ENCODE assay signal across 8 cellular contexts in the genomic region with DNA sequence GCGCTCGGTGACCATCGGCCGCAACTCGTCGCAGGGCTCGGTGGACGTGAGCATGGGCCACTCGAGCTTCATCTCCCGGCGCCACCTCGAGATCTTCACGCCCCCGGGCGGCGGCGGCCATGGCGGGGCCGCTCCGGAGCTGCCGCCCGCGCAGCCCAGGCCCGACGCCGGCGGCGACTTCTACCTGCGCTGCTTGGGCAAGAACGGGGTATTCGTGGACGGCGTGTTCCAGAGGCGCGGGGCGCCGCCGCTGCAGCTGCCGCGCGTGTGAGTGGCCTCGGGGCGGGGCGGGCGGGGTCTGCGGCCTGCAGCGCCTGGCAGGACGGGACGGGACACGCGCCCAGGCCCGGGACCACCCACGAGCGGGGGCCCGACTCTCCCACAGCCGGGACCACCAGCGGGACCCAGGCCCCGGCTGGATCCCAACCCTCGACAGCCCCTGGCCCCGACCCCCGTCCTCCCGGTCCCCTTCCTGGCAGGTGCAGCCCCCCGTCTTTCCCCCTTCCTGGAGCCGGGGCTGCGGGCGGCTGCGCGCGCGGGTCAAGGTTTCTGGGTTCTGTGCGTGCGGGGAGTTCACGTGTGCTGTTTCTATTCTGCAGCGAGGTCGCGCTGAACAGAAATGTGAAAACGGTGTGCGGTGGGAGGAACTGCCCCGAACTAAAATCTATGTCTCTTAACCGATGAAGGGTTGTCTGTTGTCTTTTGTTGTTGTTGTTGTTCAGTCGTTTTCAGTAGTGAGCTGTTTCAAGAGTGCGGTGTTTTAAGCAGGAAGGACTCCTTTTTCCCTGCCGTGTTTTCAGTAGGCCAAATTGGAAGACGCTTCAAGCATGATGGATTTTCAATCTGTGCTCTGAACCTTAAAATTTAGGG. TPM values are rescaled to one million over a fixed set of nuclear protein-coding genes. Genes with fewer than 3 reads are reported as not detected.
DNase-seq lines count a peak whose midpoint lies in the region; ATAC-seq and TF ChIP-seq lines count a peak whose summit lies in the region.

No MANE protein-coding gene starts in this region.

- intact Hi-C loops in PC-9 (cut with micrococcal nuclease; ENCODE audit: unreplicated experiment) (loop anchor here (1.0 to 10.0 kb wide), 2 partner anchors 26 to 165 kb away; a partner anchor contains a TSS), left ventricle myocardium superior (cut with micrococcal nuclease) (no loop called here)

- H3K27ac Mint-ChIP-seq in activated naive CD4-positive, alpha-beta T cell treated with anti-CD3 and anti-CD28 coated beads, Interleukin-2, amount 50 U/mL, for 72 hours: peak overlapping the region; percentile 88 to 97

- no TSS peak for BruUV-seq in PC-9 (replicated peaks; lab: Mats Ljungman, UMichigan)

- no peaks in the 10 kb centered on the region for H3K27me3 ChIP-seq in BLaER1 treated with 17β-estradiol and CSF1 and Interleukin-3, amounts not matched to agents 10 nM and 100 nM
- no peaks in the 10 kb centered on the region for H3K27me3 ChIP-seq in PC-9 (ENCODE audit: insufficient read depth, low read depth)

- H3K9me3 ChIP-seq in BLaER1 treated with 17β-estradiol and CSF1 and Interleukin-3, amounts not matched to agents 10 nM and 100 nM (replicated peaks in 1 of 11): no peaks in the 10 kb centered on the region
- H3K9me3 ChIP-seq in PC-9 (ENCODE audit: insufficient read depth, low read depth): no peaks in the 10 kb centered on the region

- H3K4me1 ChIP-seq in BLaER1 treated with 17β-estradiol and CSF1 and Interleukin-3, amounts not matched to agents 10 nM and 100 nM: peaks cover 42 to 49% (median 44%) of the 10 kb centered on the region in 10 experiments
- H3K4me1 ChIP-seq in PC-9 (replicated peaks; ENCODE audit: insufficient read depth): peaks cover 18% of the 10 kb centered on the region

- ATAC-seq in GM21515 (IDR thresholded peaks at IDR 0.05; ENCODE audit: unreplicated experiment) (peak; percentile 15), left ventricle myocardium superior (no peak)
- ATAC-seq in activated naive CD4-positive, alpha-beta T cell treated with anti-CD3 and anti-CD28 coated beads, Interleukin-2, amount 50 U/mL, for 72 hours: peak; percentile 8 to 23

- H4K20me1 ChIP-seq in BLaER1 treated with 17β-estradiol and CSF1 and Interleukin-3, amounts not matched to agents 10 nM and 100 nM: peaks cover 44 to 54% (median 52%) of the 10 kb centered on the region in 11 experiments; a peak in 21 of 22 replicates
- H4K20me1 ChIP-seq in PC-9 (ENCODE audit: insufficient read depth): peaks cover 33% of the 10 kb centered on the region

- no peaks in the 10 kb centered on the region for H3K9me3 Mint-ChIP-seq in activated naive CD4-positive, alpha-beta T cell treated with anti-CD3 and anti-CD28 coated beads, Interleukin-2, amount 50 U/mL, for 72 hours

- CTCF ChIA-PET in PC-9 (lab: Charles Lee): interaction anchor here (0.5 to 0.6 kb wide), 3 partner anchors 8 to 170 kb away, joined by 3 to 5 read pairs (median 3); no protein-coding TSS in a partner anchor

- TF ChIP-seq CTCF in PC-9 (conservative IDR thresholded peaks at IDR 0.05): no peak

- H3K36me3 Mint-ChIP-seq in activated naive CD4-positive, alpha-beta T cell treated with anti-CD3 and anti-CD28 coated beads, Interleukin-2, amount 50 U/mL, for 72 hours: peaks cover 6 to 21% of the 10 kb centered on the region in 2 donors

- H3K4me3 ChIP-seq in BLaER1 treated with 17β-estradiol and CSF1 and Interleukin-3, amounts not matched to agents 10 nM and 100 nM: peak overlapping the region; percentile 71 to 92 (median 84)
- peak overlapping the region; percentile 79 for H3K4me3 ChIP-seq in PC-9

- H3K9ac ChIP-seq in BLaER1 treated with 17β-estradiol and CSF1 and Interleukin-3, amounts not matched to agents 10 nM and 100 nM: peak overlapping the region; percentile 83 to 99 (median 97)

- H3K36me3 ChIP-seq in BLaER1 treated with 17β-estradiol and CSF1 and Interleukin-3, amounts not matched to agents 10 nM and 100 nM: peaks cover 0 to 28% (median 10%) of the 10 kb centered on the region in 11 experiments; a peak in 15 of 22 replicates
- no peaks in the 10 kb centered on the region for H3K36me3 ChIP-seq in PC-9 (ENCODE audit: low read depth)

- H2AFZ ChIP-seq in PC-9: no peak overlapping the region

- H3K4me2 ChIP-seq in BLaER1 treated with 17β-estradiol and CSF1 and Interleukin-3, amounts not matched to agents 10 nM and 100 nM: peak overlapping the region; percentile 63 to 95 (median 89)
- peak overlapping the region; percentile 90 for H3K4me2 ChIP-seq in PC-9

- H3K79me2 ChIP-seq in PC-9 (ENCODE audit: low read depth): peaks cover 53% of the 10 kb centered on the region

- H3K9me2 ChIP-seq in PC-9 (ENCODE audit: insufficient read depth): no peaks in the 10 kb centered on the region

- no peak for DNase-seq in PC-9
- peak; percentile 54 to 63 for DNase-seq in activated naive CD4-positive, alpha-beta T cell treated with anti-CD3 and anti-CD28 coated beads, Interleukin-2, amount 50 U/mL, for 72 hours (ENCODE audit: low spot score in 2 of 2)
- DNase-seq in left ventricle myocardium superior: peak; percentile 49
- DNase-seq in retina: peak; percentile 54
- no peak for DNase-seq in NCI-H446 (lab: John Stamatoyannopoulos, UW)
- no peak for DNase-seq in NCI-H1436 (lab: John Stamatoyannopoulos, UW)

- H3F3A ChIP-seq in PC-9 (ENCODE audit: insufficient read depth, low read depth): peaks cover 36% of the 10 kb centered on the region; the same call in 1 of the 2 replicates

- peak overlapping the region; percentile 88 to 99 (median 98) for H3K27ac ChIP-seq in BLaER1 treated with 17β-estradiol and CSF1 and Interleukin-3, amounts not matched to agents 10 nM and 100 nM
- H3K27ac ChIP-seq in PC-9: peak overlapping the region; percentile 27

- POLR2A ChIA-PET in PC-9 (lab: Charles Lee; ENCODE audit: unreplicated experiment): interaction anchor here (0.5 to 0.8 kb wide), 3 partner anchors 9 to 252 kb away, joined by 3 to 6 read pairs (median 3); no protein-coding TSS in a partner anchor

RNA-seq across cellular contexts. Expression of a gene that starts 0.7 kb away (rescaled TPM):
- 70.5 and 78.9 TPM in 2 replicates for total RNA-seq in PC-9 (2021)
- total RNA-seq in activated naive CD4-positive, alpha-beta T cell treated with anti-CD3 and anti-CD28 coated beads, Interleukin-2, amount 50 U/mL, for 72 hours: 10 to 100 TPM; 56.2 to 67.4 TPM
- total RNA-seq in left ventricle myocardium superior: 41.5 TPM

Comparison
In these comparisons a context has a peak if more than half of its experiments do, and no peak if none do; other contexts are left out.
1. DNase-seq: peak in activated naive CD4-positive, alpha-beta T cell treated with anti-CD3 and anti-CD28 coated beads, Interleukin-2, amount 50 U/mL, for 72 hours (2 of 2), left ventricle myocardium superior (single experiment) and retina (single experiment); none in PC-9 (0 of 2), NCI-H446 (0 of 2) and NCI-H1436 (single experiment).